ENCODE assay signal across 14 cellular contexts in the genomic region with DNA sequence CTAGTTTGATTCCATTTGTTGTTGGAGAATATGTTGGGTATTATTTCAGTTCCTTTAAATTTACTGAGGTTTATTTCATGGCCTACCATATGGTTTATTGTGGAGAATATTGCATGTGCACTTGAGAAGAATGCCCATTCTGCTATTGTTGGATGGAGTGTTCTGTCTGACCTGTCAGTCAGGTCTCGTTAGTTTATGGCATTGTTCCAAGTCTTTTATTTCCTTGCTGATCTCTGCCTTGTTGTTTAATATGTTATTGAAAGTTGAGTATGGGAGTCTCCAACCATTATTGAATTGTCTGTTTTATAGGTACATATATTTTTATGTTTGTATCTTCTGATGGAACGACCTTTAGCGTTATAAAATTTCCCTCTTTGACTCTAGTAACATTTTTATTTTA.
"Had no signal": no experiment of that assay in that cellular context is flagged by ENCODE, and none has a peak within 500 bp of the region (broad histone marks: within the 10 kb centered on the region; RNA-seq: fewer than 3 reads in every experiment).

No MANE protein-coding gene starts in this region.

- H3K36me3 ChIP-seq: ascending aorta, breast epithelium, neural progenitor cell had no signal

- H3K4me1 Mint-ChIP-seq: neural progenitor cell had no signal

- H3K27me3 ChIP-seq: ascending aorta, breast epithelium, neural progenitor cell, spleen had no signal

- H3K4me3 ChIP-seq: ascending aorta, breast epithelium, neural progenitor cell, spleen had no signal

- H3K4me1 ChIP-seq: ascending aorta, breast epithelium, neural progenitor cell, spleen had no signal

- H3K27ac Mint-ChIP-seq: activated CD4-positive, alpha-beta memory T cell treated with anti-CD3 and anti-CD28 coated beads, Interleukin-2, amount 10 ng/mL, durations not matched to agents 7 days and 5 days; activated naive CD4-positive, alpha-beta T cell treated with anti-CD3 and anti-CD28 coated beads, Interleukin-2, amount 10 ng/mL, durations not matched to agents 7 days and 5 days; activated T-cell treated with anti-CD3 and anti-CD28 coated beads, Interleukin-2, amount 50 U/mL, for 24 hours; neural progenitor cell; WTC11 had no signal

- DNase-seq: activated CD4-positive, alpha-beta memory T cell treated with anti-CD3 and anti-CD28 coated beads, Interleukin-2, amount 10 ng/mL, durations not matched to agents 7 days and 5 days; activated CD4-positive, alpha-beta T cell treated with anti-CD3 and anti-CD28 coated beads for 4 hours; activated naive CD4-positive, alpha-beta T cell treated with anti-CD3 and anti-CD28 coated beads, Interleukin-2, amount 10 ng/mL, durations not matched to agents 7 days and 5 days; activated T-cell treated with anti-CD3 and anti-CD28 coated beads, Interleukin-2, amount 50 U/mL, for 24 hours; erythroblast; islet precursor cell; mammary epithelial cell; spleen; stimulated activated CD4-positive, alpha-beta T cell treated with anti-CD3 and anti-CD28 coated beads, Interleukin-1b, Interleukin-23, amount 100 ng/mL, for 48 hours had no signal

- ATAC-seq: sciatic nerve, WTC11 had no signal

- H3K4me3 Mint-ChIP-seq: activated CD4-positive, alpha-beta memory T cell treated with anti-CD3 and anti-CD28 coated beads, Interleukin-2, amount 10 ng/mL, durations not matched to agents 7 days and 5 days; activated naive CD4-positive, alpha-beta T cell treated with anti-CD3 and anti-CD28 coated beads, Interleukin-2, amount 10 ng/mL, durations not matched to agents 7 days and 5 days; activated T-cell treated with anti-CD3 and anti-CD28 coated beads, Interleukin-2, amount 50 U/mL, for 24 hours; neural progenitor cell; WTC11 had no signal

- H3K27me3 Mint-ChIP-seq: activated CD4-positive, alpha-beta memory T cell treated with anti-CD3 and anti-CD28 coated beads, Interleukin-2, amount 10 ng/mL, durations not matched to agents 7 days and 5 days; activated naive CD4-positive, alpha-beta T cell treated with anti-CD3 and anti-CD28 coated beads, Interleukin-2, amount 10 ng/mL, durations not matched to agents 7 days and 5 days; activated T-cell treated with anti-CD3 and anti-CD28 coated beads, Interleukin-2, amount 50 U/mL, for 24 hours had no signal
